Comparison of ENCODE assay signal across 1 cellular context in genomic region chr14:37170993-37171392, GRCh38.
TF ChIP-seq lines count a peak whose summit lies in the region.

No MANE protein-coding gene starts in this region.

TF ChIP-seq in HepG2, 621 proteins besides CTCF, POLR2A, EP300 and RAD21:
- no peak for TF ChIP-seq NBN (conservative IDR thresholded peaks at IDR 0.05)
- TF ChIP-seq ZBTB40 (IDR thresholded peaks at IDR 0.05): no peak
- TF ChIP-seq ZBTB40 (CRISPR knock-in tag; IDR thresholded peaks at IDR 0.05): no peak
- no peak for TF ChIP-seq HMGXB3 (CRISPR knock-in tag; IDR thresholded peaks at IDR 0.05; ENCODE audit: borderline replicate concordance)
- no peak for TF ChIP-seq HNRNPLL (IDR thresholded peaks at IDR 0.05; ENCODE audit: low read depth, low read length, poor library complexity, severe bottlenecking)
- TF ChIP-seq ATF5 (CRISPR knock-in tag; IDR thresholded peaks at IDR 0.05; ENCODE audit: low read depth): no peak
- TF ChIP-seq PCBP1 (IDR thresholded peaks at IDR 0.05; ENCODE audit: borderline replicate concordance, low read depth, low read length): peak; percentile 95; the same call in 1 of the 2 replicates
- peak; percentile 100 for TF ChIP-seq HNRNPK (IDR thresholded peaks at IDR 0.05; ENCODE audit: low read depth, low read length, poor library complexity, severe bottlenecking)
- TF ChIP-seq PAF1 (CRISPR knock-in tag; IDR thresholded peaks at IDR 0.05): no peak
- TF ChIP-seq SNAPC4 (CRISPR knock-in tag; IDR thresholded peaks at IDR 0.05): no peak
- peak; percentile 99 for TF ChIP-seq PCBP2 (optimal IDR thresholded peaks at IDR 0.05; ENCODE audit: low read depth, low read length, poor library complexity, severe bottlenecking)
